In the genomic region with DNA sequence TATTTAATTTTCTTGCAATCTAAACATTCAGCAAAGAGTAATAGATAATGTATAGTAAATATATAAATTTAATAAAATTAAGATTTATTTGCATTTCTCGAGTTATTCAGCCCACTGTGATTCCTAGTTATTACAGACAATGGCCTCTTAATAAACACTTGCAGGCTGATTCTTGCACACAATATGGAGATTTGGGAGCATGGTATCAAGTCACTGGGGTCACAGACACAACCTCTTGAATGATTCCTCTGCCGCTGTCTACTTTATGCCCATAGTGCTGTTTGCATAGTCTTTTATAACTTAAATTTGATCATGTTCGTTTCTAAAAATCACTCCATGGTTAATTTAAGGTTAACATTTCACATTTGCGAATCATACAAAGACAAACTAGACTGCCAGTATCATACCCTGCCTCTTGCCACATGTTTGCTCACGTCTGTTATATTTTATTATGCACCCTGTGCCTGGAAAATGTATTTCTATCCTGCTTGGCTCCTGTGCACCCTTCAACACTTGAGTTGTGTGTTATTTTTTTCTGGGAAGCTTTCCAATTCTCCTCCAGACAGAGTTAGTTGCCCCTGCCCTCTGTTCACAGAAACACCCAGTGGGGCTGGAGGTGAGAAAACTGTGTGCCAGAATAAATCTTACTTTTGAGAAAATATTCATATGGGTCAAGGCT, we compare ENCODE assay signal across 13 cellular contexts.
"Had no signal": no experiment of that assay in that cellular context is flagged by ENCODE, and none has a peak within 500 bp of the region (broad histone marks: within the 10 kb centered on the region; RNA-seq: fewer than 3 reads in every experiment).

No MANE protein-coding gene starts in this region.

- H3K9me3 ChIP-seq: breast epithelium, thyroid gland, vagina had no signal

- H2AFZ ChIP-seq: parathyroid adenoma had no signal

- H3K79me2 ChIP-seq: parathyroid adenoma had no signal

- H3K36me3 ChIP-seq: breast epithelium, thyroid gland, vagina had no signal

- ATAC-seq: stimulated activated effector memory CD8-positive, alpha-beta T cell treated with anti-CD3 and anti-CD28 coated beads, Interleukin-12 subunit alpha, Interleukin-12 subunit beta, amount 100 ng/mL, for 72 hours; WTC11 had no signal

- H3K4me3 ChIP-seq: breast epithelium, coronary artery, smooth muscle cell, thyroid gland, vagina had no signal

- H3K4me1 ChIP-seq: breast epithelium, parathyroid adenoma, thyroid gland, vagina had no signal

- H3K27me3 ChIP-seq: breast epithelium, thyroid gland, vagina had no signal

- DNase-seq: activated CD4-positive, alpha-beta T cell treated with anti-CD3 and anti-CD28 coated beads, Interleukin-2, amount 10 ng/mL, durations not matched to agents 24 days and 14 days; activated naive CD4-positive, alpha-beta T cell treated with Interleukin-2 at 50 U/mL for 16 hours; effector CD4-positive, alpha-beta T cell; naive B cell; retina; thyroid gland had no signal

- H3K27ac ChIP-seq: breast epithelium, coronary artery, parathyroid adenoma, thyroid gland, vagina had no signal
